13 cellular contexts compared by ENCODE assay signal in the genomic region with DNA sequence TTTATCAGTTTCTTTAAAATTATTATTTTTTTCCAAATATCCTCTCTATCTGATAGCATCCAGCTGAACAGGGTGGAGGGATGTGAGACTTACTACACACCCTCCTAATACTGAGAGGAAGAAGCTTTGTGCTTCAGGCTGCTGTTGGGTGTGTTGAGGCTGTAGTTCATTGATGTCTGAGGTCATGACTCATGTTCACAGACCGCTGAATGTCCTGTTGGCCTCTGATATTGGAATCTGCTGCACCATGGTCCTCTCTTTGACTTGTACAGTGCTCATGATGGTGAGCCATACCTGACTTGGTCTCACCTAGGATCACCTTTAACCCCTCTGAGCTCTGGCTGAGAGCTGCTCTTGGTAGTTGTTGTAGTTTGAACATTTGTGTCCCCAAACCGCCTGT.
"Had no signal": no experiment of that assay in that cellular context is flagged by ENCODE, and none has a peak within 500 bp of the region (broad histone marks: within the 10 kb centered on the region; RNA-seq: fewer than 3 reads in every experiment).

No MANE protein-coding gene starts in this region.

- H3K27me3 ChIP-seq: esophagus squamous epithelium, right lobe of liver, suprapubic skin had no signal

- H3K36me3 ChIP-seq: esophagus squamous epithelium, right lobe of liver, suprapubic skin had no signal

- H3K4me1 ChIP-seq: esophagus squamous epithelium, psoas muscle, right lobe of liver had no signal

- H3K9me3 ChIP-seq: esophagus squamous epithelium, psoas muscle, right lobe of liver, suprapubic skin had no signal

- H3K27ac ChIP-seq: coronary artery, esophagus squamous epithelium, psoas muscle, right lobe of liver, suprapubic skin had no signal

- FAIRE-seq: frontal cortex had no signal

- H3K4me3 ChIP-seq: coronary artery, esophagus squamous epithelium, lung, psoas muscle, right lobe of liver, suprapubic skin had no signal

- DNase-seq: activated CD4-positive, alpha-beta T cell treated with anti-CD3 and anti-CD28 coated beads, Interleukin-2, amount 50 U/mL, for 1 hour; activated CD8-positive, alpha-beta memory T cell treated with anti-CD3 and anti-CD28 coated beads for 24 hours; activated gamma-delta T cell treated with Interleukin-2 at 50 U/mL for 16 hours; amniotic stem cell; central memory CD4-positive, alpha-beta T cell; esophagus squamous epithelium; midbrain; psoas muscle; right lobe of liver had no signal
